In genomic region chr17:20189322-20189721, GRCh38 we compare ENCODE assay signal across 12 cellular contexts.
A peak's percentile ranks its signal among the peaks of the same experiment; 100 is the strongest.
DNase-seq lines count a peak whose midpoint lies in the region; ATAC-seq, FAIRE-seq and TF ChIP-seq lines count a peak whose summit lies in the region.
"Had no signal": no experiment of that assay in that cellular context is flagged by ENCODE, and none has a peak within 500 bp of the region (broad histone marks: within the 10 kb centered on the region; RNA-seq: fewer than 3 reads in every experiment).

No MANE protein-coding gene starts in this region.

- intact Hi-C loops in endothelial cell of umbilical vein (cut with micrococcal nuclease) = no loop called here

- peaks cover 10% of the 10 kb centered on the region for H3K9me3 Mint-ChIP-seq in nephron progenitor cell

- H3K27me3 Mint-ChIP-seq in nephron progenitor cell (ENCODE audit: low read depth, poor library complexity) = no peaks in the 10 kb centered on the region
- H3K27me3 Mint-ChIP-seq: activated CD8-positive, alpha-beta memory T cell treated with anti-CD3 and anti-CD28 coated beads, Interleukin-2, amount 10 ng/mL, durations not matched to agents 7 days and 5 days had no signal

- no peak overlapping the region for H3K9ac ChIP-seq in endothelial cell of umbilical vein (replicated peaks; ENCODE audit: extremely low read depth, insufficient read depth, low read length)

- H3K4me3 Mint-ChIP-seq in nephron progenitor cell = no peak overlapping the region
- H3K4me3 Mint-ChIP-seq: activated CD8-positive, alpha-beta memory T cell treated with anti-CD3 and anti-CD28 coated beads, Interleukin-2, amount 10 ng/mL, durations not matched to agents 7 days and 5 days had no signal

- POLR2A ChIA-PET in endothelial cell of umbilical vein (lab: Charles Lee) = no interaction called here

- peak; percentile 8 for FAIRE-seq in endothelial cell of umbilical vein (lab: Jason Lieb, UNC)

- H3K27ac ChIP-seq in Peyer's patch (peak overlapping the region in 3 of 4 donors; percentile 39 to 61 (median 57)), endothelial cell of umbilical vein (ENCODE audit: insufficient read depth, low read depth, low read length) (no peak overlapping the region)
- H3K27ac ChIP-seq: right lobe of liver had no signal

- H3K36me3 ChIP-seq in Peyer's patch (no peaks in the 10 kb centered on the region), endothelial cell of umbilical vein (ENCODE audit: control insufficient read depth in 2 of 2, extremely low read depth in 1 of 2, insufficient read depth in 2 of 2, low read length in 2 of 2) (no peaks in the 10 kb centered on the region)
- H3K36me3 ChIP-seq: right lobe of liver had no signal

- TF ChIP-seq CTCF in Peyer's patch (IDR thresholded peaks at IDR 0.05) (no peak), endothelial cell of umbilical vein (IDR thresholded peaks at IDR 0.05; ENCODE audit: extremely low read depth in 1 of 2, insufficient read depth in 1 of 2, low read depth in 1 of 2, low read length in 2 of 2) (no peak), nephron progenitor cell (IDR thresholded peaks at IDR 0.05) (no peak)

- no peaks in the 10 kb centered on the region for H3K79me2 ChIP-seq in endothelial cell of umbilical vein (ENCODE audit: control insufficient read depth, insufficient read depth, low read length)

- H3K9me1 ChIP-seq in endothelial cell of umbilical vein (replicated peaks; ENCODE audit: control insufficient read depth, extremely low read depth, insufficient read depth, low read length) = no peaks in the 10 kb centered on the region

- no peak overlapping the region for H3K4me2 ChIP-seq in endothelial cell of umbilical vein (ENCODE audit: insufficient read depth, low read length)

- CTCF ChIA-PET in endothelial cell of umbilical vein (lab: Charles Lee) = no interaction called here

- TF ChIP-seq POLR2A in Peyer's patch (IDR thresholded peaks at IDR 0.05) = no peak
- no peak for TF ChIP-seq POLR2A in endothelial cell of umbilical vein (IDR thresholded peaks at IDR 0.05; ENCODE audit: low read depth, low read length)

- peaks cover 20% of the 10 kb centered on the region for H3K4me1 Mint-ChIP-seq in nephron progenitor cell
- H3K4me1 Mint-ChIP-seq: activated CD8-positive, alpha-beta memory T cell treated with anti-CD3 and anti-CD28 coated beads, Interleukin-2, amount 10 ng/mL, durations not matched to agents 7 days and 5 days had no signal

- dilution Hi-C loops in endothelial cell of umbilical vein (cut with MboI; ENCODE audit: extremely low pct_ligation_motif_present, low sequenced_read_pairs) = no loop called here

- H3K27ac Mint-ChIP-seq in nephron progenitor cell = peak overlapping the region; percentile 55
- H3K27ac Mint-ChIP-seq: activated CD8-positive, alpha-beta memory T cell treated with anti-CD3 and anti-CD28 coated beads, Interleukin-2, amount 10 ng/mL, durations not matched to agents 7 days and 5 days had no signal

- H3K27me3 ChIP-seq in Peyer's patch (no peaks in the 10 kb centered on the region), endothelial cell of umbilical vein (ENCODE audit: control insufficient read depth in 2 of 2, insufficient read depth in 2 of 2, low read length in 2 of 2) (no peaks in the 10 kb centered on the region)
- H3K27me3 ChIP-seq: right lobe of liver had no signal

- H3K4me1 ChIP-seq in Peyer's patch (peaks cover 0 to 42% (median 2%) of the 10 kb centered on the region in 4 donors), endothelial cell of umbilical vein (ENCODE audit: control insufficient read depth, extremely low read depth, insufficient read depth, low read length) (no peaks in the 10 kb centered on the region)
- H3K4me1 ChIP-seq: right lobe of liver had no signal

- H2AFZ ChIP-seq in endothelial cell of umbilical vein (ENCODE audit: low read depth, low read length) = no peak overlapping the region

- no peak for ATAC-seq in GM21528 (IDR thresholded peaks at IDR 0.05; ENCODE audit: low FRiP score, unreplicated experiment)
- ATAC-seq in GM21825 (IDR thresholded peaks at IDR 0.05; ENCODE audit: unreplicated experiment) = no peak
- ATAC-seq: activated CD8-positive, alpha-beta memory T cell treated with anti-CD3 and anti-CD28 coated beads, Interleukin-2, amount 10 ng/mL, durations not matched to agents 7 days and 5 days; right lobe of liver had no signal

- H3K36me3 Mint-ChIP-seq in nephron progenitor cell (ENCODE audit: low read depth) = peaks cover 7% of the 10 kb centered on the region

- peak; percentile 97 for DNase-seq in COLO829 (ENCODE audit: low spot score)
- no peak for DNase-seq in Peyer's patch
- no peak for DNase-seq in endothelial cell of umbilical vein (ENCODE audit: low read depth, low spot score)
- no peak for DNase-seq in nephron progenitor cell
- no peak for DNase-seq in activated CD8-positive, alpha-beta memory T cell treated with anti-CD3 and anti-CD28 coated beads for 24 hours
- no peak for DNase-seq in mesenteric fat pad (ENCODE audit: low spot score)
- DNase-seq: activated CD8-positive, alpha-beta memory T cell treated with anti-CD3 and anti-CD28 coated beads, Interleukin-2, amount 10 ng/mL, durations not matched to agents 7 days and 5 days; COR-L47; NCI-H774; right lobe of liver had no signal

- no peaks in the 10 kb centered on the region for H4K20me1 ChIP-seq in endothelial cell of umbilical vein (replicated peaks; ENCODE audit: control insufficient read depth, extremely low read depth, insufficient read depth, low read length)

- no peak overlapping the region for H3K4me3 ChIP-seq in Peyer's patch
- H3K4me3 ChIP-seq in endothelial cell of umbilical vein (replicated peaks in 1 of 3; ENCODE audit: insufficient read depth in 1 of 3, low read depth in 1 of 3, low read length in 3 of 3) = no peak overlapping the region
- H3K4me3 ChIP-seq: right lobe of liver had no signal

- H3K9me3 ChIP-seq in Peyer's patch (no peaks in the 10 kb centered on the region), endothelial cell of umbilical vein (replicated peaks; ENCODE audit: control insufficient read depth, insufficient read depth, low read length) (no peaks in the 10 kb centered on the region)
- H3K9me3 ChIP-seq: right lobe of liver had no signal

- BruUV-seq in endothelial cell of umbilical vein (replicated peaks; lab: Mats Ljungman, UMichigan) = no TSS peak

TF ChIP-seq in endothelial cell of umbilical vein, 7 proteins besides CTCF, POLR2A, EP300 and RAD21:
- TF ChIP-seq FOS (IDR thresholded peaks at IDR 0.05; ENCODE audit: borderline replicate concordance, insufficient read depth, low read length) (no peak), JUN (IDR thresholded peaks at IDR 0.05; ENCODE audit: borderline replicate concordance, insufficient read depth, insufficient read length, low read depth) (no peak), POLR2AphosphoS5 (IDR thresholded peaks at IDR 0.05; ENCODE audit: insufficient read depth, low read depth, low read length) (no peak), EZH2 (IDR thresholded peaks at IDR 0.05; ENCODE audit: borderline replicate concordance, low read depth, low read length, severe bottlenecking) (no peak), MYC (IDR thresholded peaks at IDR 0.05; ENCODE audit: low read depth, low read length) (no peak), GATA2 (IDR thresholded peaks at IDR 0.05; ENCODE audit: insufficient read depth, insufficient read length, low read depth, low read length) (no peak)
- TF ChIP-seq, protein P1, sequence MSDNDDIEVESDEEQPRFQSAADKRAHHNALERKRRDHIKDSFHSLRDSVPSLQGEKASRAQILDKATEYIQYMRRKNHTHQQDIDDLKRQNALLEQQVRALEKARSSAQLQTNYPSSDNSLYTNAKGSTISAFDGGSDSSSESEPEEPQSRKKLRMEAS (IDR thresholded peaks at IDR 0.05; ENCODE audit: insufficient read depth, insufficient read length) = no peak
